Comparison of ENCODE assay signal across 16 cellular contexts in genomic region chr2:61456070-61456745, GRCh38. TPM values are rescaled to one million over a fixed set of nuclear protein-coding genes. Genes with fewer than 3 reads are reported as not detected.
A peak's percentile ranks its signal among the peaks of the same experiment; 100 is the strongest.
DNase-seq lines count a peak whose midpoint lies in the region; ATAC-seq and TF ChIP-seq lines count a peak whose summit lies in the region.
"Had no signal": no experiment of that assay in that cellular context is flagged by ENCODE, and none has a peak within 500 bp of the region (broad histone marks: within the 10 kb centered on the region; RNA-seq: fewer than 3 reads in every experiment).

No MANE protein-coding gene starts in this region.

- DNase-seq in GM23338 (ENCODE audit: low spot score): no peak
- DNase-seq in WTC11 (ENCODE audit: low spot score): no peak
- DNase-seq in left ventricle myocardium superior: no peak
- no peak for DNase-seq in psoas muscle
- DNase-seq in esophagus muscularis mucosa (ENCODE audit: extremely low spot score): no peak
- no peak for DNase-seq in dermis blood vessel endothelial cell
- DNase-seq: activated CD4-positive, alpha-beta memory T cell treated with anti-CD3 and anti-CD28 coated beads for 36 hours; activated naive CD4-positive, alpha-beta T cell treated with Interleukin-2 at 50 U/mL for 16 hours; aorta; NCI-H1092; NCI-H2029; NCI-H446 treated with DMSO at 0.1 percent for 48 hours; retina; WERI-Rb-1 had no signal

- H3K4me2 ChIP-seq in GM23338: no peak overlapping the region

- no peak overlapping the region for H3K4me3 ChIP-seq in GM23338
- H3K4me3 ChIP-seq in psoas muscle: no peak overlapping the region
- no peak overlapping the region for H3K4me3 ChIP-seq in esophagus muscularis mucosa
- H3K4me3 ChIP-seq: thoracic aorta had no signal

- no peaks in the 10 kb centered on the region; the same call in 1 of the 2 replicates for H3K4me1 ChIP-seq in GM23338 (ENCODE audit: insufficient read depth)
- H3K4me1 ChIP-seq in psoas muscle: peaks cover 43% of the 10 kb centered on the region
- peaks cover 35 to 66% (median 55%) of the 10 kb centered on the region in 4 donors for H3K4me1 ChIP-seq in esophagus muscularis mucosa

- H2AFZ ChIP-seq in GM23338: no peak overlapping the region

- H4K20me1 ChIP-seq in GM23338 (replicated peaks; ENCODE audit: insufficient read depth): peaks cover 72% of the 10 kb centered on the region

- no peaks in the 10 kb centered on the region for H3K9me2 ChIP-seq in GM23338 (ENCODE audit: insufficient read depth)

- H3K27me3 Mint-ChIP-seq in GM23338 (ENCODE audit: insufficient read depth, low read depth, poor library complexity) (peaks cover 5% of the 10 kb centered on the region), WTC11 (ENCODE audit: low read depth) (no peaks in the 10 kb centered on the region)
- H3K27me3 Mint-ChIP-seq: activated CD4-positive, alpha-beta memory T cell treated with anti-CD3 and anti-CD28 coated beads for 36 hours had no signal

- no peaks in the 10 kb centered on the region for H3F3A ChIP-seq in GM23338 (replicated peaks; ENCODE audit: low read depth)

- TF ChIP-seq EP300 in esophagus muscularis mucosa (IDR thresholded peaks at IDR 0.05): no peak

- intact Hi-C loops in left ventricle myocardium superior (cut with micrococcal nuclease): no loop called here
- intact Hi-C loops in psoas muscle (cut with DNase I): no loop called here
- intact Hi-C loops in esophagus muscularis mucosa (cut with DNase I): no loop called here

- H3K4me1 Mint-ChIP-seq in GM23338 (no peaks in the 10 kb centered on the region; the same call in 2 of the 3 replicates), WTC11 (peaks cover 9% of the 10 kb centered on the region)

- peaks cover 11% of the 10 kb centered on the region; the same call in 2 of the 3 replicates for H3K36me3 Mint-ChIP-seq in GM23338 (ENCODE audit: low read depth)
- peaks cover 9% of the 10 kb centered on the region; the same call in 1 of the 2 replicates for H3K36me3 Mint-ChIP-seq in WTC11

- peak overlapping the region; percentile 7; the same call in 1 of the 2 replicates for H3K27ac ChIP-seq in GM23338 (ENCODE audit: low read depth)
- peak overlapping the region; percentile 75 for H3K27ac ChIP-seq in psoas muscle
- H3K27ac ChIP-seq in esophagus muscularis mucosa (replicated peaks in 1 of 4): no peak overlapping the region
- H3K27ac ChIP-seq: thoracic aorta, WERI-Rb-1 had no signal

- no peak for TF ChIP-seq CTCF in GM23338 (conservative IDR thresholded peaks at IDR 0.05; ENCODE audit: low read depth in 2 of 2)
- no peak for TF ChIP-seq CTCF in WTC11 (IDR thresholded peaks at IDR 0.05)
- no peak for TF ChIP-seq CTCF in psoas muscle (IDR thresholded peaks at IDR 0.05)
- TF ChIP-seq CTCF in esophagus muscularis mucosa (IDR thresholded peaks at IDR 0.05): no peak

- CTCF ChIA-PET in WTC11 (lab: Charles Lee): no interaction called here

- no peak for TF ChIP-seq POLR2A in esophagus muscularis mucosa (IDR thresholded peaks at IDR 0.05; ENCODE audit: low read depth)

- no peak for ATAC-seq in GM23338
- ATAC-seq in WTC11: no peak
- peak; percentile 69 for ATAC-seq in left ventricle myocardium superior
- peak in 3 of 4 donors; percentile 50 to 64 (median 63) for ATAC-seq in psoas muscle
- no peak for ATAC-seq in GM19395 (IDR thresholded peaks at IDR 0.05; ENCODE audit: unreplicated experiment)

- H3K4me3 Mint-ChIP-seq in GM23338 (no peak overlapping the region), WTC11 (no peak overlapping the region)
- H3K4me3 Mint-ChIP-seq: activated CD4-positive, alpha-beta memory T cell treated with anti-CD3 and anti-CD28 coated beads for 36 hours had no signal

- H3K79me2 ChIP-seq in GM23338 (replicated peaks; ENCODE audit: insufficient read depth): peaks cover 100% of the 10 kb centered on the region

- H3K36me3 ChIP-seq in GM23338 (ENCODE audit: insufficient read depth): no peaks in the 10 kb centered on the region
- no peaks in the 10 kb centered on the region for H3K36me3 ChIP-seq in psoas muscle (ENCODE audit: insufficient read depth in 1 of 2, low read depth in 1 of 2)
- H3K36me3 ChIP-seq in esophagus muscularis mucosa: no peaks in the 10 kb centered on the region
- H3K36me3 ChIP-seq: thoracic aorta had no signal

- no peaks in the 10 kb centered on the region for H3K27me3 ChIP-seq in GM23338 (ENCODE audit: insufficient read depth)
- no peaks in the 10 kb centered on the region for H3K27me3 ChIP-seq in psoas muscle (ENCODE audit: insufficient read depth in 3 of 3, low read length in 2 of 3)
- H3K27me3 ChIP-seq in esophagus muscularis mucosa: no peaks in the 10 kb centered on the region

- H3K27ac Mint-ChIP-seq in GM23338 (no peak overlapping the region), WTC11 (peak overlapping the region; percentile 71; the same call in 1 of the 2 replicates)
- H3K27ac Mint-ChIP-seq: activated CD4-positive, alpha-beta memory T cell treated with anti-CD3 and anti-CD28 coated beads for 36 hours had no signal

- H3K9me3 ChIP-seq in psoas muscle (no peaks in the 10 kb centered on the region), esophagus muscularis mucosa (no peaks in the 10 kb centered on the region)
- H3K9me3 ChIP-seq: thoracic aorta had no signal

- H3K9me3 Mint-ChIP-seq in GM23338 (no peaks in the 10 kb centered on the region), WTC11 (no peaks in the 10 kb centered on the region)
- H3K9me3 Mint-ChIP-seq: activated CD4-positive, alpha-beta memory T cell treated with anti-CD3 and anti-CD28 coated beads for 36 hours had no signal

- POLR2A ChIA-PET in WTC11 (lab: Charles Lee): no interaction called here

- WGBS in psoas muscle, 3 donors: 21 to 42% (median 24%) methylated on average over 5 of the region's 5 CpGs
- WGBS in esophagus muscularis mucosa: 54% methylated on average over 5 of the region's 5 CpGs

TF ChIP-seq in GM23338, 12 proteins besides CTCF, POLR2A, EP300 and RAD21 (continues in another document):
- TF ChIP-seq STAT1 (IDR thresholded peaks at IDR 0.05; ENCODE audit: unreplicated experiment) (no peak), JUNB (IDR thresholded peaks at IDR 0.05; ENCODE audit: unreplicated experiment) (no peak)

TF ChIP-seq in WTC11, 78 proteins besides CTCF, POLR2A, EP300 and RAD21:
- TF ChIP-seq NFATC4 (CRISPR knock-in tag; IDR thresholded peaks at IDR 0.05) (no peak), MLX (CRISPR knock-in tag; IDR thresholded peaks at IDR 0.05) (no peak), ZNF219 (CRISPR knock-in tag; IDR thresholded peaks at IDR 0.05; ENCODE audit: borderline replicate concordance) (no peak), SP1 (CRISPR knock-in tag; conservative IDR thresholded peaks at IDR 0.05) (no peak), ZNF423 (CRISPR knock-in tag; IDR thresholded peaks at IDR 0.05) (no peak), ZNF416 (CRISPR knock-in tag; IDR thresholded peaks at IDR 0.05) (no peak), ZNF138 (CRISPR knock-in tag; conservative IDR thresholded peaks at IDR 0.05) (no peak), ZMAT4 (CRISPR knock-in tag; IDR thresholded peaks at IDR 0.05) (no peak), ZBTB21 (CRISPR knock-in tag; IDR thresholded peaks at IDR 0.05; ENCODE audit: borderline replicate concordance) (no peak), NR2C2 (CRISPR knock-in tag; IDR thresholded peaks at IDR 0.05) (no peak), ZNF263 (CRISPR knock-in tag; IDR thresholded peaks at IDR 0.05; ENCODE audit: low read depth) (no peak), SOX15 (CRISPR knock-in tag; IDR thresholded peaks at IDR 0.05) (no peak), GRHL2 (CRISPR knock-in tag; IDR thresholded peaks at IDR 0.05; ENCODE audit: insufficient replicate concordance, severe bottlenecking) (no peak), SMAD3 (CRISPR knock-in tag; IDR thresholded peaks at IDR 0.05; ENCODE audit: borderline replicate concordance) (no peak)

RNA-seq across cellular contexts. Expression of gene USP34, which starts 14.7 kb away (rescaled TPM):
- total RNA-seq in GM23338 (2014; rRNA removed; shearing (Covaris generic)): 115 and 157 TPM in 2 replicates
- polyA plus RNA-seq in GM23338 (2016; fragmentation: Nextera tagmentation; extraction: Ambion mirVana): 68.1 and 81.8 TPM in 2 replicates
- total RNA-seq in WTC11 (2021): 87.4 to 96.2 TPM (median 92.3 TPM) in 3 replicates
- 39.8 TPM for total RNA-seq in left ventricle myocardium superior
- 10 to 100 TPM; 49.8 to 71.5 (median 53.7) TPM for total RNA-seq in psoas muscle
- 10 to 100 TPM; 40.2 to 66.7 (median 56.8) TPM for polyA plus RNA-seq in psoas muscle
- total RNA-seq in esophagus muscularis mucosa: 100 to 1,000 TPM; 124 to 137 (median 129) TPM
- total RNA-seq in dermis blood vessel endothelial cell: 123 and 165 TPM in 2 replicates

Comparison
In these comparisons a context has a peak if more than half of its experiments do, and no peak if none do; other contexts are left out.
1. ATAC-seq: peak in left ventricle myocardium superior (single experiment) and psoas muscle (3 of 4); none in GM23338 (single experiment), WTC11 (single experiment) and GM19395 (single experiment).
2. H3K27ac ChIP-seq: peak in GM23338 (single experiment) and psoas muscle (single experiment); none in esophagus muscularis mucosa (0 of 4).